12 cellular contexts compared by ENCODE assay signal in the genomic region with DNA sequence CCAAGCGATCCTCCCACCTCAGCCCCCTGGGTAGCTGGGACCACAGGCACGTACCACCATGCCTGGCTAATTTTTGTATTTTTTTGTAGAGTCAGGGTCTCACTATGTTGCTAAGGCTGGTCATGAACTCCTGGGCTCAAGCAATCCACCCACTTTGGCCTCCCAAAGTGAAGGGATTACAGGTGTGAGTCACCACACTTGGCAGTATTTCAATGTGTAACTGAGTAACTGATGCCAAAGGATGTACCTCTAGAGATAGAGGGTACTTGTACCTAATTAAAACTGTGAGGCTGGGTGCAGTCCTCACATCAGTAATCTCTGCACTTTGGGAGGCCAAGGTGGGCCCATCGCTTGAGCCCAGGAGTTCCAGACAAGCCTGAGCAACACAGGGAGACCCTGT.
"Had no signal": no experiment of that assay in that cellular context is flagged by ENCODE, and none has a peak within 500 bp of the region (broad histone marks: within the 10 kb centered on the region; RNA-seq: fewer than 3 reads in every experiment).

No MANE protein-coding gene starts in this region.

- H3K27me3 ChIP-seq: ascending aorta, hepatocyte, neural progenitor cell, ovary had no signal

- H3K4me3 Mint-ChIP-seq: activated CD4-positive, alpha-beta memory T cell treated with anti-CD3 and anti-CD28 coated beads, Interleukin-2, amount 10 ng/mL, durations not matched to agents 7 days and 5 days; activated naive CD8-positive, alpha-beta T cell treated with anti-CD3 and anti-CD28 coated beads, Interleukin-2, amount 10 ng/mL, durations not matched to agents 7 days and 5 days; neural progenitor cell had no signal

- H3K4me2 ChIP-seq: hepatocyte, neural progenitor cell had no signal

- H3K9me3 ChIP-seq: ascending aorta, ovary had no signal

- H3K9ac ChIP-seq: neural progenitor cell had no signal

- H3K27ac Mint-ChIP-seq: activated CD4-positive, alpha-beta memory T cell treated with anti-CD3 and anti-CD28 coated beads, Interleukin-2, amount 10 ng/mL, durations not matched to agents 7 days and 5 days; activated naive CD8-positive, alpha-beta T cell treated with anti-CD3 and anti-CD28 coated beads, Interleukin-2, amount 10 ng/mL, durations not matched to agents 7 days and 5 days; neural progenitor cell had no signal

- DNase-seq: activated CD4-positive, alpha-beta memory T cell treated with anti-CD3 and anti-CD28 coated beads, Interleukin-2, amount 10 ng/mL, durations not matched to agents 7 days and 5 days; activated CD4-positive, alpha-beta T cell treated with anti-CD3 and anti-CD28 coated beads for 1 hour; activated CD8-positive, alpha-beta memory T cell treated with anti-CD3 and anti-CD28 coated beads, Interleukin-2, amount 50 U/mL, for 4 hours; activated naive CD8-positive, alpha-beta T cell treated with anti-CD3 and anti-CD28 coated beads, Interleukin-2, amount 10 ng/mL, durations not matched to agents 7 days and 5 days; midbrain; ovary; stimulated activated CD4-positive, alpha-beta T cell treated with anti-CD3 and anti-CD28 coated beads, Interleukin-4, amount 100 ng/mL, for 1 hour; stimulated activated CD8-positive, alpha-beta memory T cell treated with anti-CD3 and anti-CD28 coated beads, Interleukin-4, amount 100 ng/mL, for 48 hours; stimulated activated naive CD8-positive, alpha-beta T cell treated with anti-CD3 and anti-CD28 coated beads, Interleukin-15, Interleukin-2, amounts not matched to agents 100 U/mL and 50 U/mL, for 24 hours had no signal

- H3K4me3 ChIP-seq: ascending aorta, hepatocyte, neural progenitor cell, ovary had no signal

- H3K36me3 Mint-ChIP-seq: activated naive CD8-positive, alpha-beta T cell treated with anti-CD3 and anti-CD28 coated beads, Interleukin-2, amount 10 ng/mL, durations not matched to agents 7 days and 5 days had no signal

- H3K4me1 ChIP-seq: ascending aorta, neural progenitor cell had no signal

- H3K27ac ChIP-seq: ascending aorta, hepatocyte, neural progenitor cell, ovary had no signal

- H3K4me1 Mint-ChIP-seq: activated CD4-positive, alpha-beta memory T cell treated with anti-CD3 and anti-CD28 coated beads, Interleukin-2, amount 10 ng/mL, durations not matched to agents 7 days and 5 days; activated naive CD8-positive, alpha-beta T cell treated with anti-CD3 and anti-CD28 coated beads, Interleukin-2, amount 10 ng/mL, durations not matched to agents 7 days and 5 days had no signal

- H2AFZ ChIP-seq: hepatocyte, neural progenitor cell had no signal

- H3K27me3 Mint-ChIP-seq: activated CD4-positive, alpha-beta memory T cell treated with anti-CD3 and anti-CD28 coated beads, Interleukin-2, amount 10 ng/mL, durations not matched to agents 7 days and 5 days; activated naive CD8-positive, alpha-beta T cell treated with anti-CD3 and anti-CD28 coated beads, Interleukin-2, amount 10 ng/mL, durations not matched to agents 7 days and 5 days had no signal

- ATAC-seq: stimulated activated naive CD8-positive, alpha-beta T cell treated with anti-CD3 and anti-CD28 coated beads, Interleukin-15, Interleukin-2, amounts not matched to agents 100 U/mL and 50 U/mL, for 24 hours had no signal

- H3K36me3 ChIP-seq: ascending aorta, neural progenitor cell, ovary had no signal
